Comparison of ENCODE assay signal across 18 cellular contexts in genomic region chr7:70618020-70618551, GRCh38.
A peak's percentile ranks its signal among the peaks of the same experiment; 100 is the strongest.
DNase-seq lines count a peak whose midpoint lies in the region; ATAC-seq, FAIRE-seq and TF ChIP-seq lines count a peak whose summit lies in the region.
"Had no signal": no experiment of that assay in that cellular context is flagged by ENCODE, and none has a peak within 500 bp of the region (broad histone marks: within the 10 kb centered on the region; RNA-seq: fewer than 3 reads in every experiment).

No MANE protein-coding gene starts in this region.

- H3K4me3 ChIP-seq in H1 (ENCODE audit: extremely low read depth in 1 of 4, insufficient read depth in 2 of 4, low read depth in 3 of 4, low read length in 4 of 4) (no peak overlapping the region), psoas muscle (no peak overlapping the region)
- H3K4me3 ChIP-seq: A549 had no signal

- TF ChIP-seq CTCF in H1 (IDR thresholded peaks at IDR 0.05; ENCODE audit: control extremely low read depth in 1 of 3, insufficient read depth in 1 of 3, low read depth in 1 of 3, low read length in 3 of 3) (no peak), psoas muscle (IDR thresholded peaks at IDR 0.05) (no peak), GM10248 (IDR thresholded peaks at IDR 0.05; ENCODE audit: control extremely low read depth, extremely low read depth, low read depth, missing control alignments) (no peak)

- no peak overlapping the region for H4K91ac ChIP-seq in H1 (replicated peaks; ENCODE audit: insufficient read length, low read length)

- no peak overlapping the region for H4K8ac ChIP-seq in H1 (ENCODE audit: extremely low read depth, insufficient read depth, low read length)

- intact Hi-C loops in Right ventricle myocardium superior (cut with DNase I) (no loop called here), left cardiac atrium (cut with DNase I) (no loop called here), psoas muscle (cut with DNase I) (no loop called here)

- H3K14ac ChIP-seq in H1 (ENCODE audit: insufficient read length), result no peak overlapping the region

- no peak for TF ChIP-seq RAD21 in H1 (IDR thresholded peaks at IDR 0.05 in 1 of 2, conservative IDR thresholded peaks at IDR 0.05 in 1 of 2; ENCODE audit: low read depth in 2 of 2, low read length in 2 of 2)

- no peaks in the 10 kb centered on the region for H3K9me3 ChIP-seq in H1 (ENCODE audit: insufficient read depth in 2 of 2, low read depth in 1 of 2, low read length in 1 of 2)
- no peaks in the 10 kb centered on the region for H3K9me3 ChIP-seq in psoas muscle
- H3K9me3 ChIP-seq: A549 had no signal

- POLR2A ChIA-PET in H1 (lab: Charles Lee; ENCODE audit: partially characterized antibody), result interaction anchor here (0.6 to 1.7 kb wide), 3 partner anchors 27 to 39 kb away, joined by 3 to 7 read pairs (median 3); no protein-coding TSS in a partner anchor
- POLR2A ChIA-PET in GM10248 (lab: Yijun Ruan, JAX), result no interaction called here

- H3K27me3 ChIP-seq in H1 (replicated peaks in 1 of 4; ENCODE audit: control insufficient read depth in 3 of 4, extremely low read depth in 1 of 4, insufficient read depth in 3 of 4, low read length in 3 of 4) (peaks cover 0 to 7% (median 0%) of the 10 kb centered on the region in 4 experiments; a peak in 3 of 7 replicates), psoas muscle (ENCODE audit: insufficient read depth in 3 of 3, low read length in 2 of 3) (no peaks in the 10 kb centered on the region)

- H3K56ac ChIP-seq in H1 (replicated peaks; ENCODE audit: insufficient read length, low read depth, low read length), result no peak overlapping the region

- no peaks in the 10 kb centered on the region for H3K79me2 ChIP-seq in H1 (ENCODE audit: control insufficient read depth in 1 of 2, insufficient read depth in 2 of 2, low read length in 2 of 2)

- H2AK5ac ChIP-seq in H1 (ENCODE audit: low read depth, low read length), result no peak overlapping the region

- ATAC-seq in Right ventricle myocardium superior (ENCODE audit: poor library complexity) (no peak), left cardiac atrium (no peak), psoas muscle (no peak), HG03342 (IDR thresholded peaks at IDR 0.05; ENCODE audit: unreplicated experiment) (no peak), HG03095 (IDR thresholded peaks at IDR 0.05; ENCODE audit: unreplicated experiment) (no peak)
- ATAC-seq: A549; CD8-positive, alpha-beta T cell had no signal

- no peak overlapping the region for H3K4ac ChIP-seq in H1 (replicated peaks; ENCODE audit: insufficient read length, low read depth, low read length)

- H2BK20ac ChIP-seq in H1 (ENCODE audit: low read length), result 0 out of 2 replicates have a peak overlapping the region, but pooled peaks have one; percentile 34

- TF ChIP-seq POLR2A in H1 (IDR thresholded peaks at IDR 0.05; ENCODE audit: control extremely low read depth in 1 of 2, low read depth in 2 of 2, low read length in 2 of 2), result no peak

- no peak overlapping the region; a peak in 1 of 4 replicates for H3K4me2 ChIP-seq in H1 (ENCODE audit: insufficient read depth in 1 of 2, low read depth in 2 of 2, low read length in 2 of 2)
- H3K4me2 ChIP-seq: A549 had no signal

- DNase-seq in Right ventricle myocardium superior (peak; percentile 51), left cardiac atrium (no peak), NCI-H1436 treated with DMSO at 0.1 percent for 48 hours (lab: John Stamatoyannopoulos, UW) (peak; percentile 64), H1 (ENCODE audit: low read depth in 1 of 2, low spot score in 2 of 2) (no peak), psoas muscle (peak; percentile 21 to 57), GM10248 (ENCODE audit: extremely low spot score) (no peak)
- DNase-seq: CD8-positive, alpha-beta T cell; DMS79 treated with DMSO at 0.1 percent for 48 hours; MM.1S; NCI-H2081 treated with DMSO at 0.1 percent for 48 hours; NCI-H510A had no signal

- H2BK15ac ChIP-seq in H1 (ENCODE audit: low read length), result no peak overlapping the region

- H3K23me2 ChIP-seq in H1 (ENCODE audit: low read depth, low read length), result no peaks in the 10 kb centered on the region

- FAIRE-seq in H1 (lab: Jason Lieb, UNC), result no peak
- FAIRE-seq: A549, D721Med, G401.6, GM12892, GM19239 had no signal

- H2AFZ ChIP-seq in H1 (ENCODE audit: low read length), result no peak overlapping the region

- H2BK5ac ChIP-seq in H1 (ENCODE audit: low read depth, low read length), result no peak overlapping the region; the same call in 1 of the 2 replicates

- H4K20me1 ChIP-seq in H1 (replicated peaks in 1 of 2; ENCODE audit: control insufficient read depth in 1 of 2, insufficient read depth in 2 of 2, low read length in 2 of 2), result no peaks in the 10 kb centered on the region

- H2BK12ac ChIP-seq in H1 (ENCODE audit: low read depth, low read length), result no peak overlapping the region; the same call in 1 of the 2 replicates

- no peak overlapping the region for H4K5ac ChIP-seq in H1 (ENCODE audit: insufficient read length, low read depth, low read length)

- H2BK120ac ChIP-seq in H1 (replicated peaks; ENCODE audit: low read depth, low read length), result no peak overlapping the region

- no peak overlapping the region for H3K27ac ChIP-seq in H1 (ENCODE audit: low read depth, low read length)
- H3K27ac ChIP-seq in psoas muscle, result no peak overlapping the region
- H3K27ac ChIP-seq: A549 had no signal

- H3K9ac ChIP-seq in H1 (replicated peaks in 1 of 4; ENCODE audit: extremely low read depth in 1 of 4, low read depth in 3 of 4, low read length in 3 of 4), result no peak overlapping the region

- H3K79me1 ChIP-seq in H1 (ENCODE audit: low read depth, low read length), result no peaks in the 10 kb centered on the region

- 89% methylated on average over 10 of the region's 10 CpGs; no CpG with 5 or more reads in 1 of the 2 experiments for WGBS in H1 (ENCODE audit: extremely low coverage in 1 of 2, insufficient coverage in 1 of 2, insufficient read length in 1 of 2, insufficient replicate concordance in 2 of 2, low coverage in 1 of 2, low lambda C conversion rate in 2 of 2, missing lambda C conversion rate in 1 of 2), 2 experiments
- WGBS in psoas muscle, 3 donors, result 83 to 91% (median 87%) methylated on average over 10 of the region's 10 CpGs

- H3K4me1 ChIP-seq in H1 (replicated peaks in 1 of 4; ENCODE audit: control insufficient read depth in 3 of 4, insufficient read depth in 4 of 4, low read length in 3 of 4), result peaks cover 10 to 27% (median 22%) of the 10 kb centered on the region in 4 experiments
- peaks cover 13% of the 10 kb centered on the region for H3K4me1 ChIP-seq in psoas muscle
- H3K4me1 ChIP-seq: A549 had no signal

- CTCF ChIA-PET in H1 (lab: Charles Lee; ENCODE audit: partially characterized antibody) (interaction anchor here (0.6 to 1.8 kb wide), 7 partner anchors 12 to 238 kb away, joined by 3 to 4 read pairs (median 4); no protein-coding TSS in a partner anchor), GM10248 (lab: Yijun Ruan, JAX) (interaction anchor here (1.6 kb wide), 1 partner anchor 12 kb away, joined by 6 read pairs; no protein-coding TSS in a partner anchor)

- TF ChIP-seq EP300 in H1 (IDR thresholded peaks at IDR 0.05; ENCODE audit: borderline replicate concordance in 1 of 2, low read depth in 2 of 2, low read length in 2 of 2), result no peak

- no peak overlapping the region for H3K23ac ChIP-seq in H1 (ENCODE audit: insufficient read length)

- H3K36me3 ChIP-seq in H1 (ENCODE audit: control insufficient read depth in 2 of 4, insufficient read depth in 4 of 4, low read length in 3 of 4), result no peaks in the 10 kb centered on the region
- H3K36me3 ChIP-seq in psoas muscle (ENCODE audit: insufficient read depth in 1 of 2, low read depth in 1 of 2), result no peaks in the 10 kb centered on the region

- H3K18ac ChIP-seq in H1 (ENCODE audit: extremely low read depth, low read length), result peak overlapping the region; percentile 65

TF ChIP-seq in H1, 55 proteins besides CTCF, POLR2A, EP300 and RAD21:
- TF ChIP-seq FOSL1 (IDR thresholded peaks at IDR 0.05; ENCODE audit: insufficient read depth, low read depth, low read length), result no peak
- TF ChIP-seq JUND (IDR thresholded peaks at IDR 0.05; ENCODE audit: low read length), result no peak
- TF ChIP-seq MAFK (IDR thresholded peaks at IDR 0.05; ENCODE audit: low read depth, low read length), result no peak
- no peak for TF ChIP-seq SRF (IDR thresholded peaks at IDR 0.05; ENCODE audit: low read depth, low read length)
- TF ChIP-seq SIX5 (IDR thresholded peaks at IDR 0.05; ENCODE audit: low read depth, low read length), result no peak
- no peak for TF ChIP-seq GABPA (IDR thresholded peaks at IDR 0.05; ENCODE audit: borderline replicate concordance, insufficient read depth, low read length)
- no peak for TF ChIP-seq EZH2 (IDR thresholded peaks at IDR 0.05; ENCODE audit: low read depth, low read length, severe bottlenecking)
- TF ChIP-seq ATF2 (IDR thresholded peaks at IDR 0.05; ENCODE audit: low read length), result no peak
TF ChIP-seq in H1: peak in this region for 0.

Comparison
In these comparisons a context has a peak if more than half of its experiments do, and no peak if none do; other contexts are left out.
1. DNase-seq: peak in Right ventricle myocardium superior (single experiment), NCI-H1436 treated with DMSO at 0.1 percent for 48 hours (single experiment) and psoas muscle (2 of 2); none in left cardiac atrium (single experiment), H1 (0 of 2) and GM10248 (single experiment).